1 cellular context compared by ENCODE assay signal in genomic region chr16:88921603-88921995, GRCh38.
TF ChIP-seq lines count a peak whose summit lies in the region.

No MANE protein-coding gene starts in this region.

TF ChIP-seq in H1, 55 proteins besides CTCF, POLR2A, EP300 and RAD21:
- TF ChIP-seq SP2 (IDR thresholded peaks at IDR 0.05; ENCODE audit: low read length) (no peak), CTBP2 (IDR thresholded peaks at IDR 0.05; ENCODE audit: borderline replicate concordance, insufficient read depth, insufficient read length, low read length) (no peak), HDAC2 (IDR thresholded peaks at IDR 0.05; ENCODE audit: borderline replicate concordance in 1 of 2, low read depth in 2 of 2, low read length in 2 of 2) (no peak), TAF1 (IDR thresholded peaks at IDR 0.05; ENCODE audit: low read depth, low read length) (no peak), RNF2 (IDR thresholded peaks at IDR 0.05; ENCODE audit: borderline replicate concordance, low read depth, low read length, missing control alignments, poor library complexity, severe bottlenecking) (no peak), SP1 (IDR thresholded peaks at IDR 0.05; ENCODE audit: low read depth, low read length) (no peak), BRCA1 (IDR thresholded peaks at IDR 0.05; ENCODE audit: low read depth, low read length) (no peak), BACH1 (IDR thresholded peaks at IDR 0.05; ENCODE audit: low read length) (no peak), YY1 (IDR thresholded peaks at IDR 0.05; ENCODE audit: low read depth, low read length) (no peak)
